ENCODE assay signal across 22 cellular contexts in the genomic region with DNA sequence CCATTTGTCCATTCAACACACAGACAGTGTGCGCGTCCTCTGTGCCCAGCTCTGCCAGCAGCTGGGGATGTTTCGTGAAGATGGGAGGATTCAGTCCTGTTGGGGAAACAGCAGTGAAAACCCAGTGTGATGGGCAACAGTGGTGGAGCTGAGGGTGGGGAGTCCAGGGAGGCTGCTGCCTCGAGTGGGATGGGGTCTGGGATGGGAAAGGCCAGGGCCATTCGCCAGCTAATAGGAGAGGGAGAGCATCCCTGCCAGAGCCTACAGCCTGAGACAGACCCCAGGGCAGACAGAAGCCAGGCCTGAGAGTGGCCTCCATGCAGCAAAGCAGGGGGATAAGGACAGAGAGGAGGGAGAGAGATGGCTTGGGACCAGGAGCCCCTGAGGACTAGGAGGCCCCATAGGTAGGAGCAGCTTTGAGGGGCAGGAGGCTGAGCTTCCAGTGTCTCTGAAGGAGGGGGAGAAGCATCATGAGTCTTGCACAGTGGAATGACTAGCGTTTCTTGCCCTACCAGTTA.
DNase-seq lines count a peak whose midpoint lies in the region; ATAC-seq and TF ChIP-seq lines count a peak whose summit lies in the region.
"Had no signal": no experiment of that assay in that cellular context is flagged by ENCODE, and none has a peak within 500 bp of the region (broad histone marks: within the 10 kb centered on the region; RNA-seq: fewer than 3 reads in every experiment).

No MANE protein-coding gene starts in this region.

- peaks cover 0 to 1% (median 0%) of the 10 kb centered on the region in 3 donors for H3K4me1 Mint-ChIP-seq in IgD-negative memory B cell

- DNase-seq in activated effector memory CD4-positive, alpha-beta T cell treated with anti-CD3 and anti-CD28 coated beads, Interleukin-2, amount 50 U/mL, for 16 hours: peak; percentile 44
- DNase-seq in activated effector memory CD4-positive, alpha-beta T cell treated with Interleukin-2 at 50 U/mL for 16 hours: no peak
- DNase-seq in neuronal stem cell (ENCODE audit: low spot score) (no peak), upper lobe of right lung (peak; percentile 25), SKM-1 treated with dmso at 0.1 percent for 144 hours (lab: John Stamatoyannopoulos, UW; ENCODE audit: unreplicated experiment) (no peak), NCI-H2029 treated with DMSO at 0.1 percent for 48 hours (lab: John Stamatoyannopoulos, UW) (no peak)
- DNase-seq: CD4-positive, alpha-beta memory T cell; COR-L47; DMS53; GM23248; H7; KG1; MM.1S; NCI-H2029; NCI-H446 treated with DMSO at 0.1 percent for 48 hours; NCI-H526; NCI-H82; NK-92 treated with Interleukin-12 subunit alpha and Interleukin-12 subunit beta, amount 100 ng/mL, for 24 hours; PC-9; RPMI8226; SHP77 had no signal

- H3K27me3 Mint-ChIP-seq in IgD-negative memory B cell: peaks cover 3% of the 10 kb centered on the region

- peak overlapping the region; percentile 44 for H3K18ac ChIP-seq in neuronal stem cell (ENCODE audit: low read length)

- H3K4me1 ChIP-seq in neuronal stem cell (ENCODE audit: control insufficient read depth in 2 of 2, insufficient read depth in 1 of 2, low read depth in 1 of 2, low read length in 2 of 2): peaks cover 3 to 4% of the 10 kb centered on the region in 2 donors
- H3K4me1 ChIP-seq in upper lobe of right lung: no peaks in the 10 kb centered on the region

- H3K9me3 Mint-ChIP-seq in IgD-negative memory B cell: peaks cover 0 to 4% (median 0%) of the 10 kb centered on the region in 3 donors

- H3K4me2 ChIP-seq in neuronal stem cell (ENCODE audit: insufficient read depth, low read length, poor library complexity, severe bottlenecking): no peak overlapping the region
- H3K4me2 ChIP-seq: PC-9 had no signal

- H3K4me3 ChIP-seq in neuronal stem cell (ENCODE audit: low read length in 2 of 2) (no peak overlapping the region), upper lobe of right lung (no peak overlapping the region)
- H3K4me3 ChIP-seq: GM23248, PC-9 had no signal

- H3K36me3 ChIP-seq in neuronal stem cell (replicated peaks in 1 of 2; ENCODE audit: control insufficient read depth in 2 of 2, insufficient read depth in 2 of 2, low read length in 2 of 2) (no peaks in the 10 kb centered on the region), upper lobe of right lung (no peaks in the 10 kb centered on the region)

- H2AFZ ChIP-seq in neuronal stem cell (ENCODE audit: low read length): no peak overlapping the region
- H2AFZ ChIP-seq: GM23248, PC-9 had no signal

- no peak overlapping the region for H3K9ac ChIP-seq in neuronal stem cell (ENCODE audit: low read depth, low read length, poor library complexity)
- H3K9ac ChIP-seq: GM23248 had no signal

- H2AK5ac ChIP-seq in neuronal stem cell (ENCODE audit: low read depth, low read length): peak overlapping the region; percentile 74

- no peak overlapping the region for H3K4ac ChIP-seq in neuronal stem cell (ENCODE audit: low read length)

- H3K79me1 ChIP-seq in neuronal stem cell (ENCODE audit: low read depth, low read length): no peaks in the 10 kb centered on the region

- peak overlapping the region in 2 of 3 donors; percentile 24 to 63 for H3K27ac Mint-ChIP-seq in IgD-negative memory B cell

- no peak overlapping the region for H2BK12ac ChIP-seq in neuronal stem cell (ENCODE audit: low read length)

- H2BK15ac ChIP-seq in neuronal stem cell (ENCODE audit: low read length): no peak overlapping the region

- no CpG with 5 or more reads among the region's 6 CpGs for WGBS in neuronal stem cell (ENCODE audit: extremely low coverage in 2 of 2, insufficient read length in 2 of 2, insufficient replicate concordance in 1 of 2), 2 donors

- no peak overlapping the region for H4K8ac ChIP-seq in neuronal stem cell (ENCODE audit: low read depth, low read length)

- H3K4me3 Mint-ChIP-seq in IgD-negative memory B cell: no peak overlapping the region

- no peak for ATAC-seq in upper lobe of right lung

- intact Hi-C loops in upper lobe of right lung (cut with DNase I): loop anchor here (10.0 kb wide), 1 partner anchor 225 kb away; no protein-coding TSS in a partner anchor

- no peak overlapping the region for H2BK120ac ChIP-seq in neuronal stem cell (ENCODE audit: low read depth, low read length)

- peaks cover 0 to 8% of the 10 kb centered on the region in 2 donors for H3K9me3 ChIP-seq in neuronal stem cell (replicated peaks in 1 of 2; ENCODE audit: control insufficient read depth in 2 of 2, insufficient read depth in 1 of 2, low read depth in 1 of 2, low read length in 2 of 2)
- no peaks in the 10 kb centered on the region for H3K9me3 ChIP-seq in upper lobe of right lung

- no peak overlapping the region for H3K27ac ChIP-seq in neuronal stem cell (replicated peaks; ENCODE audit: low read length)
- no peak overlapping the region for H3K27ac ChIP-seq in upper lobe of right lung
- H3K27ac ChIP-seq: GM23248, PC-9 had no signal

- no peak overlapping the region for H4K91ac ChIP-seq in neuronal stem cell (ENCODE audit: low read depth, low read length, poor library complexity)

- H3K23ac ChIP-seq in neuronal stem cell (ENCODE audit: low read depth, low read length, poor library complexity): peak overlapping the region; percentile 59

- TF ChIP-seq CTCF in upper lobe of right lung (IDR thresholded peaks at IDR 0.05): no peak

- H3K36me3 Mint-ChIP-seq in IgD-negative memory B cell: no peaks in the 10 kb centered on the region
- H3K36me3 Mint-ChIP-seq: CD4-positive, alpha-beta memory T cell had no signal

- H3K27me3 ChIP-seq in neuronal stem cell (ENCODE audit: control insufficient read depth in 3 of 3, insufficient read depth in 3 of 3, low read depth in 1 of 3, low read length in 3 of 3): peaks cover 0 to 6% (median 0%) of the 10 kb centered on the region in 3 experiments
- peaks cover 5% of the 10 kb centered on the region for H3K27me3 ChIP-seq in upper lobe of right lung

- H3K14ac ChIP-seq in neuronal stem cell (ENCODE audit: low read length): no peak overlapping the region

- no peak overlapping the region for H2BK5ac ChIP-seq in neuronal stem cell (ENCODE audit: low read length)

Comparison
In these comparisons a context has a peak if more than half of its experiments do, and no peak if none do; other contexts are left out.
1. DNase-seq: peak in activated effector memory CD4-positive, alpha-beta T cell treated with anti-CD3 and anti-CD28 coated beads, Interleukin-2, amount 50 U/mL, for 16 hours (single experiment) and upper lobe of right lung (single experiment); none in activated effector memory CD4-positive, alpha-beta T cell treated with Interleukin-2 at 50 U/mL for 16 hours (single experiment), neuronal stem cell (single experiment), SKM-1 treated with dmso at 0.1 percent for 144 hours (single experiment) and NCI-H2029 treated with DMSO at 0.1 percent for 48 hours (single experiment).